ENCODE assay signal across 24 cellular contexts in genomic region chr4:99934891-99935290, GRCh38. TPM values are rescaled to one million over a fixed set of nuclear protein-coding genes. Genes with fewer than 3 reads are reported as not detected.
DNase-seq lines count a peak whose midpoint lies in the region; ATAC-seq and TF ChIP-seq lines count a peak whose summit lies in the region.
"Had no signal": no experiment of that assay in that cellular context is flagged by ENCODE, and none has a peak within 500 bp of the region (broad histone marks: within the 10 kb centered on the region; RNA-seq: fewer than 3 reads in every experiment).

No MANE protein-coding gene starts in this region.

- ATAC-seq in psoas muscle: no peak

- DNase-seq in ACHN (peak; percentile 15), ELR (ENCODE audit: low read depth) (peak; percentile 37), adipocyte (ENCODE audit: low read depth) (peak; percentile 25), fibroblast of the aortic adventitia (ENCODE audit: low read depth) (peak; percentile 37), BE2C (no peak), OCI-M2 (lab: John Stamatoyannopoulos, UW; ENCODE audit: unreplicated experiment) (no peak), psoas muscle (no peak)
- DNase-seq: activated CD4-positive, alpha-beta T cell treated with anti-CD3 and anti-CD28 coated beads, Interleukin-2, amount 10 ng/mL, durations not matched to agents 24 days and 14 days; activated T-cell treated with anti-CD3 and anti-CD28 coated beads, Interleukin-2, amount 50 U/mL, for 24 hours; amygdala; colonic mucosa; effector memory CD4-positive, alpha-beta T cell; esophagus squamous epithelium; left ventricle myocardium inferior; naive B cell; NCI-H2029; NCI-H446 treated with DMSO at 0.1 percent for 48 hours; nucleus accumbens; PC-9; Right ventricle myocardium superior; uterus; WERI-Rb-1 had no signal

- TF ChIP-seq CTCF in fibroblast of the aortic adventitia (IDR thresholded peaks at IDR 0.05; ENCODE audit: insufficient read depth, low read length): no peak
- no peak for TF ChIP-seq CTCF in BE2C (IDR thresholded peaks at IDR 0.05; ENCODE audit: low read depth, low read length)
- no peak for TF ChIP-seq CTCF in psoas muscle (IDR thresholded peaks at IDR 0.05)

- H3K27me3 ChIP-seq in adipocyte (replicated peaks; ENCODE audit: control insufficient read depth, insufficient read depth, low read length) (no peaks in the 10 kb centered on the region), BE2C (no peaks in the 10 kb centered on the region), psoas muscle (ENCODE audit: insufficient read depth in 3 of 3, low read length in 2 of 3) (no peaks in the 10 kb centered on the region)
- H3K27me3 ChIP-seq: breast epithelium, colonic mucosa, esophagus squamous epithelium, uterus had no signal

- peaks cover 14% of the 10 kb centered on the region for H3K9me3 ChIP-seq in adipocyte (ENCODE audit: control insufficient read depth, low read length)
- H3K9me3 ChIP-seq in BE2C: no peaks in the 10 kb centered on the region
- H3K9me3 ChIP-seq in psoas muscle: peaks cover 17% of the 10 kb centered on the region
- H3K9me3 ChIP-seq: colonic mucosa, uterus had no signal

- intact Hi-C loops in psoas muscle (cut with DNase I): no loop called here

- H3K27ac ChIP-seq in psoas muscle: no peak overlapping the region
- H3K27ac ChIP-seq: breast epithelium, colonic mucosa, esophagus squamous epithelium, left ventricle myocardium inferior, PC-9, thoracic aorta, uterus, WERI-Rb-1 had no signal

- in situ Hi-C loops in ACHN (cut with HindIII; ENCODE audit: low pct_ligation_motif_present, low pct_unique_long_range_greater_than_20kb, low sequenced_read_pairs): no loop called here

- no peaks in the 10 kb centered on the region for H3K4me1 ChIP-seq in adipocyte (ENCODE audit: control insufficient read depth, insufficient read depth, low read length)
- H3K4me1 ChIP-seq in BE2C: no peaks in the 10 kb centered on the region
- no peaks in the 10 kb centered on the region for H3K4me1 ChIP-seq in psoas muscle
- H3K4me1 ChIP-seq: breast epithelium, colonic mucosa, esophagus squamous epithelium, left ventricle myocardium inferior, uterus had no signal

- peaks cover 18% of the 10 kb centered on the region for H3K36me3 ChIP-seq in adipocyte (ENCODE audit: control insufficient read depth, insufficient read depth, low read length, severe bottlenecking)
- H3K36me3 ChIP-seq in BE2C: no peaks in the 10 kb centered on the region
- no peaks in the 10 kb centered on the region for H3K36me3 ChIP-seq in psoas muscle (ENCODE audit: insufficient read depth in 1 of 2, low read depth in 1 of 2)
- H3K36me3 ChIP-seq: breast epithelium, colonic mucosa, uterus had no signal

- H3K4me3 ChIP-seq in adipocyte (ENCODE audit: low read length): no peak overlapping the region
- no peak overlapping the region for H3K4me3 ChIP-seq in fibroblast of the aortic adventitia (ENCODE audit: low read depth, low read length)
- H3K4me3 ChIP-seq in BE2C (ENCODE audit: low read depth, low read length): no peak overlapping the region
- no peak overlapping the region for H3K4me3 ChIP-seq in psoas muscle
- H3K4me3 ChIP-seq: breast epithelium, colonic mucosa, esophagus squamous epithelium, left ventricle myocardium inferior, PC-9, thoracic aorta, uterus had no signal

- no peak overlapping the region for H3K9ac ChIP-seq in adipocyte (ENCODE audit: low read length)

RNA-seq across cellular contexts. Expression of gene DNAJB14, which starts 11.5 kb away (rescaled TPM):
- total RNA-seq in fibroblast of the aortic adventitia (ENCODE audit: low replicate concordance): 36.8 and 49.1 TPM in 2 replicates
- 22.2 TPM for polyA plus RNA-seq in BE2C (2012; ENCODE audit: insufficient read depth, insufficient read length, low read depth)
- total RNA-seq in psoas muscle: 10 to 100 TPM; 10.1 to 15.1 (median 13.1) TPM
- polyA plus RNA-seq in psoas muscle: 10 to 100 TPM in 1 of 3 donors, 1 to 10 TPM in 2; 3.3 to 16.7 (median 3.4) TPM

RNA-seq across cellular contexts. Expression of gene H2AZ1, which starts 15.2 kb away (rescaled TPM):
- total RNA-seq in fibroblast of the aortic adventitia (ENCODE audit: low replicate concordance): 42.3 and 385 TPM in 2 replicates
- 582 TPM for polyA plus RNA-seq in BE2C (2012; ENCODE audit: insufficient read depth, insufficient read length, low read depth)
- total RNA-seq in psoas muscle: 100 to 1,000 TPM in 1 of 4 donors, 10 to 100 TPM in 3; 57.9 to 101 (median 65.8) TPM
- 100 to 1,000 TPM; 143 to 256 (median 247) TPM for polyA plus RNA-seq in psoas muscle

RNA-seq across cellular contexts. Expression of gene LAMTOR3, which starts 40.7 kb away (rescaled TPM):
- total RNA-seq in fibroblast of the aortic adventitia (ENCODE audit: low replicate concordance): 11.5 and 69.9 TPM in 2 replicates
- polyA plus RNA-seq in BE2C (2012; ENCODE audit: insufficient read depth, insufficient read length, low read depth): 31.5 TPM
- total RNA-seq in psoas muscle: 10 to 100 TPM; 21.6 to 25.8 (median 23.2) TPM
- polyA plus RNA-seq in psoas muscle: 10 to 100 TPM; 22.4 to 43.6 (median 34.5) TPM

Comparison
In these comparisons a context has a peak if more than half of its experiments do, and no peak if none do; other contexts are left out.
1. DNase-seq: peak in ACHN (single experiment), ELR (single experiment), adipocyte (single experiment) and fibroblast of the aortic adventitia (single experiment); none in BE2C (single experiment), OCI-M2 (single experiment) and psoas muscle (0 of 2).